Comparison of ENCODE assay signal across 9 cellular contexts in the genomic region with DNA sequence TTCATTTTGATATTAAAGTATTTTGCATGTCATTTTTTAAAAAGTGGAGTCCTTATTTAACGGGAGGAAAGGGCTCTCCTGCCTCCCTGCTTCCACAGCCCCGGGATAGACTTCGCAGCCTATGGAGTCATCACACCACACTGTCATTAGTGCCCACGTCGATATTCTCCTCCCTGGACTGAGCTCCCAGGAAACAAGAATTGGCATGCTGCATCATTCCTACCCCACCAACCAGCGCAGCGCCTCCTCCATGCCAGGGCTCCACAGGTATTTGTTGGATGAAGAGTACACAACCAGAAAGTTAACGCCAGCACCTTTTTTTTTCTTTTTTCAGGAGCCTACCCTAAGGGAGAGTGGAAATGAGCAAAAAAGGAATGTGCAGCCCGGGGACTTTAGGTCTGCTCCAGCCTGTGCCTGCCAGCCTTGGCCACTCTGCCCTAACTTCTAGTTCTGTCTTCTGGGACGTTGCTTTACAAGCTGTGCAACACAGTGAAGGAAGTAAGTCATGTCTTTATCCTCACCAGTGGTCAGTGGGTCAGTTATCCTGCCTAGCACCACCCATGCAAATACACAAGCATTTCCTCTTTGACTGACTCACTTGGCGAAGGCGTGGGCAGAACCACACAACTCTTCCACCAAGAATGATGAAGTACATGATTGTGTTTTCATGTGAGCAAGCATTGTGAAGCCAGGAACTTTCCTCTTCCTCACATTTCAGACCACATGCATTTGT.
A peak's percentile ranks its signal among the peaks of the same experiment; 100 is the strongest.
DNase-seq lines count a peak whose midpoint lies in the region; ATAC-seq, FAIRE-seq and TF ChIP-seq lines count a peak whose summit lies in the region.
"Had no signal": no experiment of that assay in that cellular context is flagged by ENCODE, and none has a peak within 500 bp of the region (broad histone marks: within the 10 kb centered on the region; RNA-seq: fewer than 3 reads in every experiment).

No MANE protein-coding gene starts in this region.

- H3K9ac ChIP-seq in KMS-11 = no peak overlapping the region

- TF ChIP-seq CTCF in KMS-11 (conservative IDR thresholded peaks at IDR 0.05; ENCODE audit: low read depth, low read length) (no peak), pancreas (IDR thresholded peaks at IDR 0.05) (no peak)

- no peaks in the 10 kb centered on the region for H3K9me3 ChIP-seq in pancreas

- H3K27me3 ChIP-seq in KMS-11 (ENCODE audit: insufficient read depth, low read depth) = no peaks in the 10 kb centered on the region
- peaks cover 0 to 5% (median 0%) of the 10 kb centered on the region in 4 donors for H3K27me3 ChIP-seq in pancreas

- peaks cover 13% of the 10 kb centered on the region for H3K4me1 ChIP-seq in KMS-11 (ENCODE audit: low read depth, poor library complexity, severe bottlenecking)
- H3K4me1 ChIP-seq in pancreas = no peaks in the 10 kb centered on the region

- ATAC-seq in pancreas (peak in 3 of 4 donors; percentile 62 to 85 (median 80)), GM18517 (IDR thresholded peaks at IDR 0.05; ENCODE audit: unreplicated experiment) (no peak)

- no peaks in the 10 kb centered on the region for H4K20me1 ChIP-seq in KMS-11 (ENCODE audit: insufficient read depth)

- WGBS in pancreas, 2 donors = 73 to 78% methylated on average over 12 of the region's 12 CpGs

- H3K4me1 Mint-ChIP-seq in activated CD4-positive, alpha-beta T cell treated with anti-CD3 and anti-CD28 coated beads, Interleukin-2, amount 10 ng/mL, durations not matched to agents 24 days and 14 days = peaks cover 3% of the 10 kb centered on the region

- H3K4me3 Mint-ChIP-seq in activated CD4-positive, alpha-beta T cell treated with anti-CD3 and anti-CD28 coated beads, Interleukin-2, amount 10 ng/mL, durations not matched to agents 24 days and 14 days = no peak overlapping the region

- H3K9me3 Mint-ChIP-seq in activated CD4-positive, alpha-beta T cell treated with anti-CD3 and anti-CD28 coated beads, Interleukin-2, amount 10 ng/mL, durations not matched to agents 24 days and 14 days = no peaks in the 10 kb centered on the region

- H2AFZ ChIP-seq in KMS-11 (ENCODE audit: low read depth) = no peak overlapping the region

- no peaks in the 10 kb centered on the region for H3K36me3 Mint-ChIP-seq in activated CD4-positive, alpha-beta T cell treated with anti-CD3 and anti-CD28 coated beads, Interleukin-2, amount 10 ng/mL, durations not matched to agents 24 days and 14 days (ENCODE audit: low read depth)

- H3K4me3 ChIP-seq in KMS-11 (IDR thresholded peaks at IDR 0.05; ENCODE audit: insufficient read depth, low read depth, low read length) (no peak overlapping the region), pancreas (no peak overlapping the region)

- H3K79me2 ChIP-seq in KMS-11 (ENCODE audit: insufficient read depth, low read depth) = no peaks in the 10 kb centered on the region

- 0 out of 2 replicates have a peak overlapping the region, but pooled peaks have one; percentile 18 for H3K4me2 ChIP-seq in KMS-11

- H3K36me3 ChIP-seq in KMS-11 (ENCODE audit: insufficient read depth) (no peaks in the 10 kb centered on the region), pancreas (no peaks in the 10 kb centered on the region)

- FAIRE-seq in pancreas (lab: Jason Lieb, UNC) = no peak
- FAIRE-seq: A204.1 had no signal

- H3K27ac ChIP-seq in KMS-11 (no peak overlapping the region), pancreas (no peak overlapping the region)

- H3K27ac Mint-ChIP-seq in activated CD4-positive, alpha-beta T cell treated with anti-CD3 and anti-CD28 coated beads, Interleukin-2, amount 10 ng/mL, durations not matched to agents 24 days and 14 days = no peak overlapping the region

- H3K27me3 Mint-ChIP-seq in activated CD4-positive, alpha-beta T cell treated with anti-CD3 and anti-CD28 coated beads, Interleukin-2, amount 10 ng/mL, durations not matched to agents 24 days and 14 days = peaks cover 18% of the 10 kb centered on the region

- DNase-seq in NOMO-1 (lab: John Stamatoyannopoulos, UW; ENCODE audit: unreplicated experiment in 2 of 2) (peak; percentile 33 to 53), NOMO-1 treated with dmso at 0.1 percent for 144 hours (lab: John Stamatoyannopoulos, UW; ENCODE audit: unreplicated experiment) (no peak), dedifferentiated amniotic fluid mesenchymal stem cell (ENCODE audit: extremely low spot score) (peak; percentile 77), pancreas (peak in 1 of 6 donors; percentile 34), NCI-H187 treated with DMSO at 0.1 percent for 48 hours (lab: John Stamatoyannopoulos, UW) (no peak)
- no peak for DNase-seq in activated CD4-positive, alpha-beta T cell treated with anti-CD3 and anti-CD28 coated beads, Interleukin-2, amount 10 ng/mL, durations not matched to agents 24 days and 14 days

- intact Hi-C loops in pancreas (cut with DNase I) = no loop called here
- intact Hi-C loops in activated CD4-positive, alpha-beta T cell treated with anti-CD3 and anti-CD28 coated beads, Interleukin-2, amount 10 ng/mL, durations not matched to agents 24 days and 14 days (cut with micrococcal nuclease) = loop anchor here (10.0 kb wide), 2 partner anchors 459 to 869 kb away; no protein-coding TSS in a partner anchor

Comparison
In these comparisons a context has a peak if more than half of its experiments do, and no peak if none do; other contexts are left out.
1. DNase-seq: peak in NOMO-1 (2 of 2) and dedifferentiated amniotic fluid mesenchymal stem cell (single experiment); none in NOMO-1 treated with dmso at 0.1 percent for 144 hours (single experiment), activated CD4-positive, alpha-beta T cell treated with anti-CD3 and anti-CD28 coated beads, Interleukin-2, amount 10 ng/mL, durations not matched to agents 24 days and 14 days (single experiment) and NCI-H187 treated with DMSO at 0.1 percent for 48 hours (single experiment).